8 cellular contexts compared by ENCODE assay signal in the genomic region with DNA sequence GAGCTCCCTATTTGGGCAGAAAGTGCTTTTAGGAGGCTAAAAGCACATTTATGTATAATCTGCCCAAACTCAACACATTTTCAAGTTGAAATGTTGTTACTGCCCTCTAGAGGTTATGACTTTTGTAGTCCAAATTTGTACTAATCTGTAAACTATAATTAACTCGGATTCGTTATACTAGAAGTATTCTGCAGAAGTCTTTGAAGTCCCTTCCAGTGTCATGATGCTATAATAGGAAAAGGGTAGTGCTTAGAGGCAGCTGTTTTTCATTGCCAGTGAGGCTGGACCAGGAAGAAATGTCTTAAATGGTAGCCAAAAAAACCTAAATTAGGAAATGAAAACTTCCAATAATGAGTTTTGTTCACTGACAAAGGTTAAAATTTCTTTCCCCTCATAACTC. TPM values are rescaled to one million over a fixed set of nuclear protein-coding genes. Genes with fewer than 3 reads are reported as not detected.
A peak's percentile ranks its signal among the peaks of the same experiment; 100 is the strongest.
DNase-seq lines count a peak whose midpoint lies in the region; ATAC-seq and TF ChIP-seq lines count a peak whose summit lies in the region.

No MANE protein-coding gene starts in this region.

- peak; percentile 42 to 75 (median 61) for TF ChIP-seq CTCF in dorsolateral prefrontal cortex (IDR thresholded peaks at IDR 0.05 in 54 of 56, conservative IDR thresholded peaks at IDR 0.05 in 2 of 56; ENCODE audit: low read depth in 1 of 56, partially characterized antibody in 56 of 56)
- TF ChIP-seq CTCF in nephron (IDR thresholded peaks at IDR 0.05; ENCODE audit: unreplicated experiment in 3 of 3) = peak; percentile 25 to 54 (median 43)
- no peak for TF ChIP-seq CTCF in omental fat pad (IDR thresholded peaks at IDR 0.05)

- DNase-seq in DMS 273 treated with DMSO at 0.1 percent for 48 hours (lab: John Stamatoyannopoulos, UW) (peak; percentile 1), NAMALWA (ENCODE audit: low spot score) (peak; percentile 63), dorsolateral prefrontal cortex (no peak), NCI-H2227 treated with DMSO at 0.1 percent for 48 hours (lab: John Stamatoyannopoulos, UW) (no peak), omental fat pad (ENCODE audit: low spot score) (no peak), SHP77 (lab: John Stamatoyannopoulos, UW) (no peak)

- peak overlapping the region in 11 of 59 donors; percentile 1 to 60 (median 25) for H3K27ac ChIP-seq in dorsolateral prefrontal cortex

- peaks cover 45% of the 10 kb centered on the region for H3K4me1 Mint-ChIP-seq in nephron

- no peak overlapping the region for H3K4me3 Mint-ChIP-seq in nephron

- H3K27ac Mint-ChIP-seq in nephron = peak overlapping the region in 1 of 3 experiments; percentile 37

- H3K9me3 Mint-ChIP-seq in nephron = no peaks in the 10 kb centered on the region

- H3K27me3 Mint-ChIP-seq in nephron (ENCODE audit: low read depth) = no peaks in the 10 kb centered on the region

- intact Hi-C loops in dorsolateral prefrontal cortex (cut with DNase I) = loop anchor here (5.0 to 10.0 kb wide), 4 partner anchors 64 to 439 kb away; no protein-coding TSS in a partner anchor

- no peaks in the 10 kb centered on the region for H3K27me3 ChIP-seq in dorsolateral prefrontal cortex

- H3K36me3 Mint-ChIP-seq in nephron (ENCODE audit: low read depth) = peaks cover 76% of the 10 kb centered on the region

- H3K4me3 ChIP-seq in dorsolateral prefrontal cortex = no peak overlapping the region

- no peak for ATAC-seq in omental fat pad (ENCODE audit: low FRiP score)
- ATAC-seq in GM21723 (IDR thresholded peaks at IDR 0.05; ENCODE audit: unreplicated experiment) = no peak

RNA-seq across cellular contexts. Expression of a gene that starts 44.8 kb away (rescaled TPM):
- total RNA-seq in dorsolateral prefrontal cortex = 10 to 100 TPM in 12 of 120 experiments, 1 to 10 TPM in 108; 2.0 to 16.0 (median 6.1) TPM
- under 1 TPM in 3 of 4 donors, not detected in 1; 0.12 to 0.37 (median 0.13) TPM for total RNA-seq in omental fat pad

Comparison
In these comparisons a context has a peak if more than half of its experiments do, and no peak if none do; other contexts are left out.
1. DNase-seq: peak in DMS 273 treated with DMSO at 0.1 percent for 48 hours (single experiment) and NAMALWA (single experiment); none in dorsolateral prefrontal cortex (0 of 10), NCI-H2227 treated with DMSO at 0.1 percent for 48 hours (single experiment), omental fat pad (single experiment) and SHP77 (0 of 2).
2. CTCF ChIP-seq: peak in dorsolateral prefrontal cortex (56 of 56) and nephron (3 of 3); none in omental fat pad (0 of 3).